ENCODE assay signal across 8 cellular contexts in genomic region chr1:116372186-116372585, GRCh38. TPM values are rescaled to one million over a fixed set of nuclear protein-coding genes. Genes with fewer than 3 reads are reported as not detected.
DNase-seq lines count a peak whose midpoint lies in the region; ATAC-seq and TF ChIP-seq lines count a peak whose summit lies in the region.

No MANE protein-coding gene starts in this region.

- H3K4me3 ChIP-seq in mesendoderm (ENCODE audit: low read length) (no peak overlapping the region), upper lobe of right lung (peak overlapping the region; percentile 87)

- no CpG with 5 or more reads among the region's 11 CpGs for WGBS in mesendoderm (ENCODE audit: extremely low coverage, insufficient coverage, low lambda C conversion rate)

- no peak overlapping the region for H4K5ac ChIP-seq in mesendoderm (ENCODE audit: low read length)

- peaks cover 41% of the 10 kb centered on the region for H3K27me3 Mint-ChIP-seq in activated naive CD4-positive, alpha-beta T cell treated with anti-CD3 and anti-CD28 coated beads, Interleukin-2, amount 10 ng/mL, durations not matched to agents 7 days and 5 days

- peak overlapping the region; percentile 44 for H3K4me2 ChIP-seq in mesendoderm (ENCODE audit: low read length)

- peak overlapping the region; percentile 59 for H2BK15ac ChIP-seq in mesendoderm (replicated peaks; ENCODE audit: low read depth)

- peaks cover 33% of the 10 kb centered on the region for H3K79me2 ChIP-seq in mesendoderm (ENCODE audit: control insufficient read depth, insufficient read depth, low read length)

- no peaks in the 10 kb centered on the region for H3K9me3 Mint-ChIP-seq in activated naive CD4-positive, alpha-beta T cell treated with anti-CD3 and anti-CD28 coated beads, Interleukin-2, amount 10 ng/mL, durations not matched to agents 7 days and 5 days

- intact Hi-C loops in upper lobe of right lung (cut with DNase I), result no loop called here
- intact Hi-C loops in posterior vena cava (cut with DNase I), result loop anchor here in 1 of 2 donors (10.0 kb wide), 1 partner anchor 203 kb away; the partner anchor contains the start of gene CD58

- H2BK120ac ChIP-seq in mesendoderm (ENCODE audit: low read depth, low read length), result no peak overlapping the region

- peaks cover 30% of the 10 kb centered on the region for H3K4me1 Mint-ChIP-seq in activated naive CD4-positive, alpha-beta T cell treated with anti-CD3 and anti-CD28 coated beads, Interleukin-2, amount 10 ng/mL, durations not matched to agents 7 days and 5 days

- ATAC-seq in upper lobe of right lung, result no peak
- ATAC-seq in HG03520 (IDR thresholded peaks at IDR 0.05; ENCODE audit: unreplicated experiment), result no peak

- peaks cover 6% of the 10 kb centered on the region for H3K4me1 ChIP-seq in mesendoderm (ENCODE audit: control insufficient read depth, low read depth, low read length)
- H3K4me1 ChIP-seq in upper lobe of right lung, result peaks cover 33% of the 10 kb centered on the region

- H3K18ac ChIP-seq in mesendoderm (ENCODE audit: low read length), result peak overlapping the region; percentile 68

- no peak for DNase-seq in activated naive CD4-positive, alpha-beta T cell treated with anti-CD3 and anti-CD28 coated beads, Interleukin-2, amount 10 ng/mL, durations not matched to agents 7 days and 5 days
- no peak for DNase-seq in activated naive CD4-positive, alpha-beta T cell (lab: John Stamatoyannopoulos, UW)
- DNase-seq in caudate nucleus (lab: John Stamatoyannopoulos, UW) (peak in 10 of 61 donors; percentile 17 to 66 (median 56)), mesendoderm (peak; percentile 43), upper lobe of right lung (no peak), posterior vena cava (ENCODE audit: low spot score) (no peak), GF-D8 (lab: John Stamatoyannopoulos, UW) (no peak)

- H3K36me3 ChIP-seq in mesendoderm (ENCODE audit: control insufficient read depth, insufficient read depth, low read length), result no peaks in the 10 kb centered on the region
- H3K36me3 ChIP-seq in upper lobe of right lung, result no peaks in the 10 kb centered on the region

- no peaks in the 10 kb centered on the region for H3K9me3 ChIP-seq in upper lobe of right lung

- no peak overlapping the region for H3K23ac ChIP-seq in mesendoderm (ENCODE audit: low read length)

- peaks cover 2% of the 10 kb centered on the region for H3K79me1 ChIP-seq in mesendoderm (ENCODE audit: low read length)

- H3K9ac ChIP-seq in mesendoderm (ENCODE audit: low read length), result peak overlapping the region; percentile 59

- H2BK5ac ChIP-seq in mesendoderm (ENCODE audit: low read length), result no peak overlapping the region

- H3K36me3 Mint-ChIP-seq in activated naive CD4-positive, alpha-beta T cell treated with anti-CD3 and anti-CD28 coated beads, Interleukin-2, amount 10 ng/mL, durations not matched to agents 7 days and 5 days, result peaks cover 15% of the 10 kb centered on the region

- no peak overlapping the region for H4K8ac ChIP-seq in mesendoderm (ENCODE audit: low read depth, low read length)

- peak overlapping the region; percentile 97 for H3K27ac ChIP-seq in caudate nucleus (ENCODE audit: low read depth, low read length)
- H3K27ac ChIP-seq in mesendoderm (ENCODE audit: low read depth, low read length), result no peak overlapping the region
- H3K27ac ChIP-seq in upper lobe of right lung, result peak overlapping the region; percentile 96

- no peak overlapping the region for H3K4ac ChIP-seq in mesendoderm (ENCODE audit: low read depth, low read length)

- H3K56ac ChIP-seq in mesendoderm (ENCODE audit: low read length), result peak overlapping the region; percentile 89

- CTCF ChIA-PET in activated naive CD4-positive, alpha-beta T cell treated with anti-CD3 and anti-CD28 coated beads, Interleukin-2, amount 10 ng/mL, durations not matched to agents 7 days and 5 days (lab: Charles Lee), result interaction anchor here (0.6 to 3.0 kb wide), 2 partner anchors 12 to 127 kb away, joined by 3 to 7 read pairs; no protein-coding TSS in a partner anchor

- TF ChIP-seq CTCF in upper lobe of right lung (IDR thresholded peaks at IDR 0.05), result no peak

- H3K27ac Mint-ChIP-seq in activated naive CD4-positive, alpha-beta T cell treated with anti-CD3 and anti-CD28 coated beads, Interleukin-2, amount 10 ng/mL, durations not matched to agents 7 days and 5 days, result no peak overlapping the region

- no peak overlapping the region for H2AK5ac ChIP-seq in mesendoderm (ENCODE audit: low read length)

- peak overlapping the region; percentile 75 for H3K4me3 Mint-ChIP-seq in activated naive CD4-positive, alpha-beta T cell treated with anti-CD3 and anti-CD28 coated beads, Interleukin-2, amount 10 ng/mL, durations not matched to agents 7 days and 5 days

- H3K27me3 ChIP-seq in mesendoderm (ENCODE audit: insufficient read depth, low read length, poor library complexity), result no peaks in the 10 kb centered on the region
- H3K27me3 ChIP-seq in upper lobe of right lung, result no peaks in the 10 kb centered on the region

RNA-seq across cellular contexts. Expression of gene ATP1A1, which starts 0.9 kb away (rescaled TPM):
- polyA plus RNA-seq in mesendoderm (2013, experiment 1 of 2), result 182 TPM
- 180 TPM for polyA plus RNA-seq in mesendoderm (2013, experiment 2 of 2)
- total RNA-seq in upper lobe of right lung (628 TPM), posterior vena cava (100 to 1,000 TPM; 227 to 248 TPM)
